In the genomic region with DNA sequence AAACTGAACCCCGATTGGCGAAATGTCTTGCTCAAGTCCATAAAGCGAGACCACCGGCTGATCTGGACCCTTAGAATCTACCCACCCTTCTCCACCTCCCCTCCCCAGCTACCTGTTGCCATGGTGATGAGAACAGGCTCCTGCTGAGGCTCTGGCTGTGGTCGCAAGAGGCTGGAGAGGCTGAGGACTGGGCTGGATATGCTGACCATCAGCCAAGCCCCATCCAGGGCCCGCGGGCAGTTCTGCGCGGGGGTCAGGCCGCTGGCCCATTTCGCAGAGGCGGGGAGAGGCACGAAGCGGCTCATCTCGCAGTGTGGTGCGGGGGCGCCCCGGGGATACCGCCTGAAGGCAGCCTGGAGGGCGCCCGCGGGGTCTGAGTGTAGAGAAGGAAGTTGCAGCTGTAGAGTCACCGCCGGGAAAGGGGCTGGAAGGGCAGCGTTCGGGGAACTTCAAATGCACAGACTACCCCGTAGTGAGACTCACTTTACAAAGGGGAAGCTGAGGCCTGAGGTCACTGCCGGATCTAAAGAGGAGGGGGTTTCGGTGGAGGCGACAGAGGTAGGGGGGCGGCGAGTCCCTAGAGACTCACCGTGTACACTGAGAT, we compare ENCODE assay signal across 2 cellular contexts.
TF ChIP-seq lines count a peak whose summit lies in the region.

No MANE protein-coding gene starts in this region.

TF ChIP-seq in K562, 482 proteins besides CTCF, POLR2A, EP300 and RAD21 (continues in another document):
- TF ChIP-seq KAT2B (IDR thresholded peaks at IDR 0.05; ENCODE audit: low read depth, low read length) (no peak), SPI1 (IDR thresholded peaks at IDR 0.05; ENCODE audit: borderline replicate concordance, low read depth, low read length) (0 out of 2 replicates have a peak, but pooled peaks have one; percentile 28), NELFE (IDR thresholded peaks at IDR 0.05; ENCODE audit: insufficient read depth, insufficient read length) (no peak), DMBX1 (CRISPR knock-in tag; IDR thresholded peaks at IDR 0.05; ENCODE audit: borderline replicate concordance) (0 out of 2 replicates have a peak, but pooled peaks have one; percentile 21), KDM2B (CRISPR knock-in tag; IDR thresholded peaks at IDR 0.05) (0 out of 2 replicates have a peak, but pooled peaks have one; percentile 9), EGR1 (conservative IDR thresholded peaks at IDR 0.05) (peak; percentile 89), ZNF12 (CRISPR knock-in tag; IDR thresholded peaks at IDR 0.05) (0 out of 2 replicates have a peak, but pooled peaks have one; percentile 8), LCOR (CRISPR knock-in tag; IDR thresholded peaks at IDR 0.05) (0 out of 2 replicates have a peak, but pooled peaks have one; percentile 53)
- TF ChIP-seq, protein P1, sequence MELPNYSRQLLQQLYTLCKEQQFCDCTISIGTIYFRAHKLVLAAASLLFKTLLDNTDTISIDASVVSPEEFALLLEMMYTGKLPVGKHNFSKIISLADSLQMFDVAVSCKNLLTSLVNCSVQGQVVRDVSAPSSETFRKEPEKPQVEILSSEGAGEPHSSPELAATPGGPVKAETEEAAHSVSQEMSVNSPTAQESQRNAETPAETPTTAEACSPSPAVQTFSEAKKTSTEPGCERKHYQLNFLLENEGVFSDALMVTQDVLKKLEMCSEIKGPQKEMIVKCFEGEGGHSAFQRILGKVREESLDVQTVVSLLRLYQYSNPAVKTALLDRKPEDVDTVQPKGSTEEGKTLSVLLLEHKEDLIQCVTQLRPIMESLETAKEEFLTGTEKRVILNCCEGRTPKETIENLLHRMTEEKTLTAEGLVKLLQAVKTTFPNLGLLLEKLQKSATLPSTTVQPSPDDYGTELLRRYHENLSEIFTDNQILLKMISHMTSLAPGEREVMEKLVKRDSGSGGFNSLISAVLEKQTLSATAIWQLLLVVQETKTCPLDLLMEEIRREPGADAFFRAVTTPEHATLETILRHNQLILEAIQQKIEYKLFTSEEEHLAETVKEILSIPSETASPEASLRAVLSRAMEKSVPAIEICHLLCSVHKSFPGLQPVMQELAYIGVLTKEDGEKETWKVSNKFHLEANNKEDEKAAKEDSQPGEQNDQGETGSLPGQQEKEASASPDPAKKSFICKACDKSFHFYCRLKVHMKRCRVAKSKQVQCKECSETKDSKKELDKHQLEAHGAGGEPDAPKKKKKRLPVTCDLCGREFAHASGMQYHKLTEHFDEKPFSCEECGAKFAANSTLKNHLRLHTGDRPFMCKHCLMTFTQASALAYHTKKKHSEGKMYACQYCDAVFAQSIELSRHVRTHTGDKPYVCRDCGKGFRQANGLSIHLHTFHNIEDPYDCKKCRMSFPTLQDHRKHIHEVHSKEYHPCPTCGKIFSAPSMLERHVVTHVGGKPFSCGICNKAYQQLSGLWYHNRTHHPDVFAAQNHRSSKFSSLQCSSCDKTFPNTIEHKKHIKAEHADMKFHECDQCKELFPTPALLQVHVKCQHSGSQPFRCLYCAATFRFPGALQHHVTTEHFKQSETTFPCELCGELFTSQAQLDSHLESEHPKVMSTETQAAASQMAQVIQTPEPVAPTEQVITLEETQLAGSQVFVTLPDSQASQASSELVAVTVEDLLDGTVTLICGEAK (IDR thresholded peaks at IDR 0.05), result peak; percentile 12; the same call in 1 of the 2 replicates
- TF ChIP-seq, protein P1 (CRISPR knock-in tag; IDR thresholded peaks at IDR 0.05), result no peak
- TF ChIP-seq, protein P2, sequence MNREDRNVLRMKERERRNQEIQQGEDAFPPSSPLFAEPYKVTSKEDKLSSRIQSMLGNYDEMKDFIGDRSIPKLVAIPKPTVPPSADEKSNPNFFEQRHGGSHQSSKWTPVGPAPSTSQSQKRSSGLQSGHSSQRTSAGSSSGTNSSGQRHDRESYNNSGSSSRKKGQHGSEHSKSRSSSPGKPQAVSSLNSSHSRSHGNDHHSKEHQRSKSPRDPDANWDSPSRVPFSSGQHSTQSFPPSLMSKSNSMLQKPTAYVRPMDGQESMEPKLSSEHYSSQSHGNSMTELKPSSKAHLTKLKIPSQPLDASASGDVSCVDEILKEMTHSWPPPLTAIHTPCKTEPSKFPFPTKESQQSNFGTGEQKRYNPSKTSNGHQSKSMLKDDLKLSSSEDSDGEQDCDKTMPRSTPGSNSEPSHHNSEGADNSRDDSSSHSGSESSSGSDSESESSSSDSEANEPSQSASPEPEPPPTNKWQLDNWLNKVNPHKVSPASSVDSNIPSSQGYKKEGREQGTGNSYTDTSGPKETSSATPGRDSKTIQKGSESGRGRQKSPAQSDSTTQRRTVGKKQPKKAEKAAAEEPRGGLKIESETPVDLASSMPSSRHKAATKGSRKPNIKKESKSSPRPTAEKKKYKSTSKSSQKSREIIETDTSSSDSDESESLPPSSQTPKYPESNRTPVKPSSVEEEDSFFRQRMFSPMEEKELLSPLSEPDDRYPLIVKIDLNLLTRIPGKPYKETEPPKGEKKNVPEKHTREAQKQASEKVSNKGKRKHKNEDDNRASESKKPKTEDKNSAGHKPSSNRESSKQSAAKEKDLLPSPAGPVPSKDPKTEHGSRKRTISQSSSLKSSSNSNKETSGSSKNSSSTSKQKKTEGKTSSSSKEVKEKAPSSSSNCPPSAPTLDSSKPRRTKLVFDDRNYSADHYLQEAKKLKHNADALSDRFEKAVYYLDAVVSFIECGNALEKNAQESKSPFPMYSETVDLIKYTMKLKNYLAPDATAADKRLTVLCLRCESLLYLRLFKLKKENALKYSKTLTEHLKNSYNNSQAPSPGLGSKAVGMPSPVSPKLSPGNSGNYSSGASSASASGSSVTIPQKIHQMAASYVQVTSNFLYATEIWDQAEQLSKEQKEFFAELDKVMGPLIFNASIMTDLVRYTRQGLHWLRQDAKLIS (CRISPR knock-in tag; IDR thresholded peaks at IDR 0.05), result peak; percentile 95

TF ChIP-seq in GM12891, 5 proteins besides CTCF, POLR2A, EP300 and RAD21:
- no peak for TF ChIP-seq PAX5 (IDR thresholded peaks at IDR 0.05; ENCODE audit: insufficient read depth, low read length, severe bottlenecking)
- no peak for TF ChIP-seq POU2F2 (IDR thresholded peaks at IDR 0.05; ENCODE audit: low read depth, low read length)
